22 cellular contexts compared by ENCODE assay signal in the genomic region with DNA sequence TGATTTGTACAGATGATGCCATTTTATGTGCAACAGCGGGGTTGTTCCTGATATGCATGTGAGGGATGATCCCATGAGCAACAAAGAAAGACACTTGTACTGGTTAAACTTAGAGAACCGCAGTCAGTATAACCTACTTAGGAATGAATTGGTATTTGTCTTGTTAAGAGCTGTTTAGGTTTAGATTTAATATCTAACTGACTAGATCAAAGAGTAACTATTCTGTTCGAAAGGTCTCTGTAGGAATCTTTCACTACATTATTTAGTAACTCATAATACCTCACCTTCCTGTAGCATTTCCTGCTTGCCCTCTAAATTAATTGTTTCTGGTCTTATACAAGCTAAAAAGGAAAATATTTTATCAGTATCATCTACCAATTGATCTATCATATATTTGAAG.
DNase-seq lines count a peak whose midpoint lies in the region; ATAC-seq and TF ChIP-seq lines count a peak whose summit lies in the region.
"Had no signal": no experiment of that assay in that cellular context is flagged by ENCODE, and none has a peak within 500 bp of the region (broad histone marks: within the 10 kb centered on the region; RNA-seq: fewer than 3 reads in every experiment).

No MANE protein-coding gene starts in this region.

- 57% methylated on average over 3 of the region's 3 CpGs for WGBS in mammary epithelial cell (ENCODE audit: low coverage, missing lambda C conversion rate)

- H3K4me1 ChIP-seq in mammary epithelial cell (ENCODE audit: insufficient read depth, low read length), result no peaks in the 10 kb centered on the region
- H3K4me1 ChIP-seq in Karpas-422 (ENCODE audit: low read length), result no peaks in the 10 kb centered on the region
- no peaks in the 10 kb centered on the region for H3K4me1 ChIP-seq in PC-3 (ENCODE audit: insufficient read depth, low read length)
- H3K4me1 ChIP-seq: colonic mucosa had no signal

- peak; percentile 67 for DNase-seq in kidney tubule cell (ENCODE audit: low spot score)
- DNase-seq in DMS79 (lab: John Stamatoyannopoulos, UW), result no peak
- DNase-seq in mammary epithelial cell, result no peak
- no peak for DNase-seq in Karpas-422
- DNase-seq in PC-3, result no peak
- DNase-seq: activated CD4-positive, alpha-beta T cell treated with anti-CD3 and anti-CD28 coated beads, Interleukin-2, amount 10 ng/mL, durations not matched to agents 24 days and 14 days; activated CD8-positive, alpha-beta memory T cell treated with anti-CD3 and anti-CD28 coated beads, Interleukin-2, amount 10 ng/mL, durations not matched to agents 7 days and 5 days; colonic mucosa; GF-D8; GOT3; left colon; NCI-H1048; NCI-H2029; NCI-H345; stimulated activated CD4-positive, alpha-beta T cell treated with anti-CD3 and anti-CD28 coated beads, Interleukin-1b, Interleukin-23, amount 100 ng/mL, for 48 hours had no signal

- no peaks in the 10 kb centered on the region for H3K79me2 ChIP-seq in mammary epithelial cell (ENCODE audit: insufficient read depth, low read length)
- no peaks in the 10 kb centered on the region for H3K79me2 ChIP-seq in Karpas-422 (ENCODE audit: low read length)
- no peaks in the 10 kb centered on the region for H3K79me2 ChIP-seq in PC-3 (ENCODE audit: low read length)

- in situ Hi-C loops in mammary epithelial cell (cut with MboI; ENCODE audit: low sequenced_read_pairs in 2 of 2), result no loop called here

- BruUV-seq in mammary epithelial cell (replicated peaks; lab: Mats Ljungman, UMichigan) (no TSS peak), PC-3 (replicated peaks; lab: Mats Ljungman, UMichigan) (no TSS peak)

- H3K36me3 ChIP-seq in mammary epithelial cell (ENCODE audit: insufficient read depth, low read length) (no peaks in the 10 kb centered on the region), Karpas-422 (ENCODE audit: insufficient read depth, low read length) (no peaks in the 10 kb centered on the region), PC-3 (ENCODE audit: low read depth, low read length) (no peaks in the 10 kb centered on the region)
- H3K36me3 ChIP-seq: colonic mucosa, neural progenitor cell, thoracic aorta had no signal

- H3K9me2 ChIP-seq in Karpas-422 (replicated peaks; ENCODE audit: insufficient read depth, low read length) (no peaks in the 10 kb centered on the region), PC-3 (replicated peaks; ENCODE audit: low read length) (no peaks in the 10 kb centered on the region)

- H2AFZ ChIP-seq in mammary epithelial cell (ENCODE audit: low read depth, low read length) (no peak overlapping the region), Karpas-422 (ENCODE audit: low read length) (no peak overlapping the region), PC-3 (ENCODE audit: low read length) (no peak overlapping the region)
- H2AFZ ChIP-seq: neural progenitor cell had no signal

- H3K27me3 ChIP-seq in mammary epithelial cell (ENCODE audit: insufficient read depth, low read length) (no peaks in the 10 kb centered on the region), Karpas-422 (ENCODE audit: low read length) (no peaks in the 10 kb centered on the region), PC-3 (ENCODE audit: low read length) (no peaks in the 10 kb centered on the region)
- H3K27me3 ChIP-seq: colonic mucosa, neural progenitor cell had no signal

- POLR2A ChIA-PET in PC-3 (lab: Charles Lee; ENCODE audit: unreplicated experiment), result no interaction called here

- no peak overlapping the region for H3K4me3 ChIP-seq in mammary epithelial cell (replicated peaks in 1 of 3; ENCODE audit: insufficient read depth in 1 of 3, low read depth in 2 of 3, low read length in 3 of 3)
- no peak overlapping the region for H3K4me3 ChIP-seq in Karpas-422 (ENCODE audit: low read length)
- H3K4me3 ChIP-seq in PC-3 (ENCODE audit: low read length), result no peak overlapping the region
- H3K4me3 ChIP-seq: colonic mucosa, neural progenitor cell, thoracic aorta had no signal

- dilution Hi-C loops in mammary epithelial cell (cut with HindIII; ENCODE audit: low sequenced_read_pairs), result no loop called here

- intact Hi-C loops in mammary epithelial cell (cut with micrococcal nuclease), result no loop called here
- intact Hi-C loops in PC-3 (cut with micrococcal nuclease), result no loop called here

- CTCF ChIA-PET in mammary epithelial cell (lab: Charles Lee; ENCODE audit: low non-redundant PET), result no interaction called here
- CTCF ChIA-PET in PC-3 (lab: Charles Lee), result no interaction called here

- ATAC-seq in GM18861 (IDR thresholded peaks at IDR 0.05; ENCODE audit: unreplicated experiment) (peak; percentile 96), GM21786 (IDR thresholded peaks at IDR 0.05; ENCODE audit: unreplicated experiment) (peak; percentile 75), HG03175 (IDR thresholded peaks at IDR 0.05; ENCODE audit: unreplicated experiment) (peak; percentile 90), PC-3 (no peak)
- ATAC-seq: activated CD8-positive, alpha-beta memory T cell treated with anti-CD3 and anti-CD28 coated beads, Interleukin-2, amount 10 ng/mL, durations not matched to agents 7 days and 5 days; left colon; stimulated activated memory B cell treated with anti-CD40 and anti-IgM and Interleukin-4, amounts not matched to agents 10 μg/mL and 1 μg/mL and 100 μg/mL, for 72 hours had no signal

- TF ChIP-seq CTCF in mammary epithelial cell (conservative IDR thresholded peaks at IDR 0.05 in 1 of 2, IDR thresholded peaks at IDR 0.05 in 1 of 2; ENCODE audit: extremely low read depth in 1 of 2, insufficient read depth in 1 of 2, low read depth in 1 of 2, low read length in 2 of 2), result no peak
- TF ChIP-seq CTCF in PC-3 (conservative IDR thresholded peaks at IDR 0.05; ENCODE audit: low read depth, low read length), result no peak

- H3K4me2 ChIP-seq in mammary epithelial cell (ENCODE audit: insufficient read depth, low read depth, low read length) (no peak overlapping the region), Karpas-422 (ENCODE audit: low read depth, low read length, poor library complexity, severe bottlenecking) (no peak overlapping the region), PC-3 (ENCODE audit: low read length) (no peak overlapping the region)
- H3K4me2 ChIP-seq: neural progenitor cell had no signal

- H3K9ac ChIP-seq in mammary epithelial cell (ENCODE audit: insufficient read depth, low read length), result no peak overlapping the region
- H3K9ac ChIP-seq in Karpas-422 (ENCODE audit: low read length), result no peak overlapping the region
- H3K9ac ChIP-seq in PC-3 (ENCODE audit: low read length), result no peak overlapping the region
- H3K9ac ChIP-seq: neural progenitor cell had no signal

- H3K9me3 ChIP-seq in mammary epithelial cell (replicated peaks; ENCODE audit: insufficient read depth, low read length) (no peaks in the 10 kb centered on the region), Karpas-422 (ENCODE audit: low read length) (peaks cover 10% of the 10 kb centered on the region; the same call in 1 of the 2 replicates), PC-3 (ENCODE audit: low read length) (no peaks in the 10 kb centered on the region)
- H3K9me3 ChIP-seq: colonic mucosa, thoracic aorta had no signal

- H4K20me1 ChIP-seq in mammary epithelial cell (ENCODE audit: insufficient read depth, low read length), result no peaks in the 10 kb centered on the region
- H4K20me1 ChIP-seq in Karpas-422 (ENCODE audit: insufficient read depth, low read depth, low read length), result no peaks in the 10 kb centered on the region
- H4K20me1 ChIP-seq in PC-3 (ENCODE audit: low read length), result no peaks in the 10 kb centered on the region

- no peaks in the 10 kb centered on the region for H3F3A ChIP-seq in PC-3 (ENCODE audit: low read length, unreplicated experiment)

- H3K27ac ChIP-seq in mammary epithelial cell (ENCODE audit: insufficient read depth, low read depth, low read length) (no peak overlapping the region), Karpas-422 (ENCODE audit: low read length) (no peak overlapping the region), PC-3 (ENCODE audit: low read length) (no peak overlapping the region)
- H3K27ac ChIP-seq: C4-2B, colonic mucosa, neural progenitor cell, thoracic aorta had no signal
